ENCODE assay signal across 15 cellular contexts in genomic region chr21:37455504-37455911, GRCh38.
DNase-seq lines count a peak whose midpoint lies in the region; ATAC-seq, FAIRE-seq and TF ChIP-seq lines count a peak whose summit lies in the region.
"Had no signal": no experiment of that assay in that cellular context is flagged by ENCODE, and none has a peak within 500 bp of the region (broad histone marks: within the 10 kb centered on the region; RNA-seq: fewer than 3 reads in every experiment).

No MANE protein-coding gene starts in this region.

- H3K79me2 ChIP-seq in GM23338 (replicated peaks; ENCODE audit: insufficient read depth) (peaks cover 98% of the 10 kb centered on the region), astrocyte (ENCODE audit: insufficient read depth, low read length) (peaks cover 91% of the 10 kb centered on the region)

- H3K9me2 ChIP-seq in GM23338 (ENCODE audit: insufficient read depth): no peaks in the 10 kb centered on the region
- H3K9me2 ChIP-seq: SK-N-SH had no signal

- POLR2A ChIA-PET in naive thymus-derived CD4-positive, alpha-beta T cell (lab: Charles Lee): interaction anchor here (0.7 kb wide), 2 partner anchors 49 to 90 kb away, joined by 3 read pairs; no protein-coding TSS in a partner anchor

- peaks cover 26 to 91% (median 65%) of the 10 kb centered on the region in 4 donors for H3K4me1 Mint-ChIP-seq in CD4-positive, CD25-positive, alpha-beta regulatory T cell
- H3K4me1 Mint-ChIP-seq in GM23338 (peaks cover 81% of the 10 kb centered on the region), astrocyte (ENCODE audit: low read depth, unreplicated experiment) (peaks cover 69% of the 10 kb centered on the region)
- H3K4me1 Mint-ChIP-seq in naive thymus-derived CD4-positive, alpha-beta T cell: peaks cover 65 to 97% (median 92%) of the 10 kb centered on the region in 7 donors

- peaks cover 36% of the 10 kb centered on the region for H4K20me1 ChIP-seq in GM23338 (replicated peaks; ENCODE audit: insufficient read depth)
- H4K20me1 ChIP-seq in astrocyte (ENCODE audit: insufficient read depth, low read length): peaks cover 89% of the 10 kb centered on the region

- no peak for FAIRE-seq in astrocyte (lab: Jason Lieb, UNC)

- H2AFZ ChIP-seq in GM23338 (no peak overlapping the region), astrocyte (ENCODE audit: low read depth, low read length) (no peak overlapping the region)

- 58% methylated on average over 7 of the region's 7 CpGs for WGBS in esophagus muscularis mucosa

- no peaks in the 10 kb centered on the region for H3F3A ChIP-seq in GM23338 (replicated peaks; ENCODE audit: low read depth)

- TF ChIP-seq CTCF in GM23338 (conservative IDR thresholded peaks at IDR 0.05; ENCODE audit: low read depth in 2 of 2): no peak
- no peak for TF ChIP-seq CTCF in astrocyte (IDR thresholded peaks at IDR 0.05; ENCODE audit: insufficient read depth, low read depth, low read length)
- no peak for TF ChIP-seq CTCF in esophagus muscularis mucosa (IDR thresholded peaks at IDR 0.05)

- H3K27me3 ChIP-seq in CD4-positive, CD25-positive, alpha-beta regulatory T cell (ENCODE audit: control insufficient read depth, insufficient read depth, low read length): no peaks in the 10 kb centered on the region
- no peaks in the 10 kb centered on the region for H3K27me3 ChIP-seq in GM23338 (ENCODE audit: insufficient read depth)
- no peaks in the 10 kb centered on the region for H3K27me3 ChIP-seq in astrocyte (ENCODE audit: insufficient read depth, low read length)
- H3K27me3 ChIP-seq in naive thymus-derived CD4-positive, alpha-beta T cell (ENCODE audit: control insufficient read depth in 2 of 2, insufficient read depth in 2 of 2, low read length in 2 of 2): no peaks in the 10 kb centered on the region
- H3K27me3 ChIP-seq in esophagus muscularis mucosa: no peaks in the 10 kb centered on the region

- no peaks in the 10 kb centered on the region for H3K9me3 ChIP-seq in CD4-positive, CD25-positive, alpha-beta regulatory T cell (ENCODE audit: control insufficient read depth in 2 of 2, low read length in 2 of 2)
- H3K9me3 ChIP-seq in astrocyte (ENCODE audit: insufficient read depth, low read depth, low read length) (no peaks in the 10 kb centered on the region), esophagus muscularis mucosa (no peaks in the 10 kb centered on the region)
- H3K9me3 ChIP-seq in naive thymus-derived CD4-positive, alpha-beta T cell (ENCODE audit: control insufficient read depth in 2 of 3, low read length in 3 of 3): no peaks in the 10 kb centered on the region
- H3K9me3 ChIP-seq: SK-N-SH had no signal

- H3K36me3 Mint-ChIP-seq in CD4-positive, CD25-positive, alpha-beta regulatory T cell: peaks cover 9% of the 10 kb centered on the region
- H3K36me3 Mint-ChIP-seq in GM23338 (ENCODE audit: low read depth) (peaks cover 5% of the 10 kb centered on the region; the same call in 1 of the 3 replicates), astrocyte (ENCODE audit: low read depth, unreplicated experiment) (peaks cover 1% of the 10 kb centered on the region)
- H3K36me3 Mint-ChIP-seq in naive thymus-derived CD4-positive, alpha-beta T cell: peaks cover 0 to 21% (median 6%) of the 10 kb centered on the region in 5 donors

- ATAC-seq in CD4-positive, CD25-positive, alpha-beta regulatory T cell (ENCODE audit: low read depth in 2 of 2): no peak
- no peak for ATAC-seq in GM23338
- no peak for ATAC-seq in naive thymus-derived CD4-positive, alpha-beta T cell
- no peak for ATAC-seq in GM18517 (IDR thresholded peaks at IDR 0.05; ENCODE audit: unreplicated experiment)
- no peak for ATAC-seq in GM19351 (IDR thresholded peaks at IDR 0.05; ENCODE audit: unreplicated experiment)
- ATAC-seq: activated CD8-positive, alpha-beta memory T cell treated with anti-CD3 and anti-CD28 coated beads, Interleukin-2, amount 10 ng/mL, durations not matched to agents 7 days and 5 days had no signal

- TF ChIP-seq POLR2A in esophagus muscularis mucosa (IDR thresholded peaks at IDR 0.05; ENCODE audit: low read depth): no peak

- no peaks in the 10 kb centered on the region for H3K9me3 Mint-ChIP-seq in CD4-positive, CD25-positive, alpha-beta regulatory T cell
- no peaks in the 10 kb centered on the region for H3K9me3 Mint-ChIP-seq in GM23338
- H3K9me3 Mint-ChIP-seq in astrocyte (ENCODE audit: unreplicated experiment): no peaks in the 10 kb centered on the region
- peaks cover 0 to 3% (median 0%) of the 10 kb centered on the region in 11 donors for H3K9me3 Mint-ChIP-seq in naive thymus-derived CD4-positive, alpha-beta T cell

- no peaks in the 10 kb centered on the region for H3K27me3 Mint-ChIP-seq in CD4-positive, CD25-positive, alpha-beta regulatory T cell
- H3K27me3 Mint-ChIP-seq in GM23338 (ENCODE audit: insufficient read depth, low read depth, poor library complexity) (peaks cover 10% of the 10 kb centered on the region), astrocyte (ENCODE audit: low read depth, unreplicated experiment) (no peaks in the 10 kb centered on the region)
- no peaks in the 10 kb centered on the region for H3K27me3 Mint-ChIP-seq in naive thymus-derived CD4-positive, alpha-beta T cell
- H3K27me3 Mint-ChIP-seq: activated CD8-positive, alpha-beta memory T cell treated with anti-CD3 and anti-CD28 coated beads, Interleukin-2, amount 10 ng/mL, durations not matched to agents 7 days and 5 days had no signal

- peak in 1 of 3 donors; percentile 43 for DNase-seq in CD4-positive, CD25-positive, alpha-beta regulatory T cell
- DNase-seq in GM23338 (ENCODE audit: low spot score) (no peak), astrocyte (ENCODE audit: low read depth) (no peak), esophagus muscularis mucosa (ENCODE audit: extremely low spot score) (no peak), NCI-H1436 treated with DMSO at 0.1 percent for 48 hours (lab: John Stamatoyannopoulos, UW) (no peak)
- no peak for DNase-seq in naive thymus-derived CD4-positive, alpha-beta T cell
- DNase-seq: activated CD8-positive, alpha-beta memory T cell treated with anti-CD3 and anti-CD28 coated beads, Interleukin-2, amount 10 ng/mL, durations not matched to agents 7 days and 5 days; central memory CD4-positive, alpha-beta T cell; EL; midbrain; NCI-H524; stimulated activated CD4-positive, alpha-beta T cell treated with anti-CD3 and anti-CD28 coated beads, Interleukin-12 subunit alpha, Interleukin-12 subunit beta, amount 100 ng/mL, for 4 hours had no signal

- H3K4me3 Mint-ChIP-seq in CD4-positive, CD25-positive, alpha-beta regulatory T cell: peak overlapping the region in 3 of 4 donors; percentile 61 to 70 (median 68)
- H3K4me3 Mint-ChIP-seq in GM23338: no peak overlapping the region; the same call in 2 of the 3 replicates
- H3K4me3 Mint-ChIP-seq in astrocyte (ENCODE audit: unreplicated experiment): peak overlapping the region; percentile 10
- peak overlapping the region in 9 of 10 donors; percentile 9 to 72 (median 53) for H3K4me3 Mint-ChIP-seq in naive thymus-derived CD4-positive, alpha-beta T cell
- H3K4me3 Mint-ChIP-seq: activated CD8-positive, alpha-beta memory T cell treated with anti-CD3 and anti-CD28 coated beads, Interleukin-2, amount 10 ng/mL, durations not matched to agents 7 days and 5 days had no signal

- peak overlapping the region; percentile 28 for H3K27ac ChIP-seq in CD4-positive, CD25-positive, alpha-beta regulatory T cell (ENCODE audit: insufficient read depth, low read length, poor library complexity, severe bottlenecking)
- H3K27ac ChIP-seq in GM23338 (ENCODE audit: low read depth): no peak overlapping the region
- H3K27ac ChIP-seq in astrocyte (ENCODE audit: low read depth, low read length): no peak overlapping the region
- peak overlapping the region; percentile 2 for H3K27ac ChIP-seq in naive thymus-derived CD4-positive, alpha-beta T cell (ENCODE audit: low read depth, low read length)
- H3K27ac ChIP-seq in esophagus muscularis mucosa (replicated peaks in 1 of 4): peak overlapping the region in 1 of 4 donors; percentile 10

- CTCF ChIA-PET in naive thymus-derived CD4-positive, alpha-beta T cell (lab: Charles Lee): interaction anchor here (0.7 kb wide), 1 partner anchor 20 kb away, joined by 3 read pairs; no protein-coding TSS in a partner anchor

- H3K36me3 ChIP-seq in CD4-positive, CD25-positive, alpha-beta regulatory T cell (ENCODE audit: control insufficient read depth, insufficient read depth, low read length): no peaks in the 10 kb centered on the region
- H3K36me3 ChIP-seq in GM23338 (ENCODE audit: insufficient read depth) (no peaks in the 10 kb centered on the region), astrocyte (ENCODE audit: insufficient read depth, low read length) (no peaks in the 10 kb centered on the region), esophagus muscularis mucosa (no peaks in the 10 kb centered on the region)
- H3K36me3 ChIP-seq in naive thymus-derived CD4-positive, alpha-beta T cell (ENCODE audit: control insufficient read depth in 2 of 3, insufficient read depth in 3 of 3, low read length in 3 of 3): peaks cover 0 to 7% (median 0%) of the 10 kb centered on the region in 3 experiments

- TF ChIP-seq EP300 in esophagus muscularis mucosa (IDR thresholded peaks at IDR 0.05): no peak

- H3K9ac ChIP-seq in astrocyte (ENCODE audit: low read length): no peak overlapping the region
- H3K9ac ChIP-seq: SK-N-SH had no signal

- H3K4me2 ChIP-seq in GM23338 (no peak overlapping the region), astrocyte (ENCODE audit: low read length) (peak overlapping the region; percentile 30)
- H3K4me2 ChIP-seq: SK-N-SH had no signal

- peak overlapping the region; percentile 33 for H3K4me3 ChIP-seq in CD4-positive, CD25-positive, alpha-beta regulatory T cell (ENCODE audit: low read depth, low read length)
- H3K4me3 ChIP-seq in GM23338 (no peak overlapping the region), astrocyte (ENCODE audit: insufficient read depth, low read depth, low read length) (no peak overlapping the region), esophagus muscularis mucosa (no peak overlapping the region)
- no peak overlapping the region for H3K4me3 ChIP-seq in naive thymus-derived CD4-positive, alpha-beta T cell (ENCODE audit: low read length)

- peaks cover 61% of the 10 kb centered on the region for H3K4me1 ChIP-seq in CD4-positive, CD25-positive, alpha-beta regulatory T cell (ENCODE audit: control insufficient read depth, insufficient read depth, low read length, poor library complexity, severe bottlenecking)
- H3K4me1 ChIP-seq in GM23338 (ENCODE audit: insufficient read depth) (peaks cover 68% of the 10 kb centered on the region), astrocyte (ENCODE audit: insufficient read depth, low read length) (peaks cover 52% of the 10 kb centered on the region), esophagus muscularis mucosa (peaks cover 93 to 98% (median 96%) of the 10 kb centered on the region in 4 donors)
- peaks cover 32 to 35% of the 10 kb centered on the region in 2 donors for H3K4me1 ChIP-seq in naive thymus-derived CD4-positive, alpha-beta T cell (ENCODE audit: control insufficient read depth in 2 of 2, insufficient read depth in 2 of 2, low read length in 2 of 2)

- H3K27ac Mint-ChIP-seq in CD4-positive, CD25-positive, alpha-beta regulatory T cell: peak overlapping the region; percentile 15 to 92 (median 18)
- H3K27ac Mint-ChIP-seq in GM23338 (peak overlapping the region; percentile 90), astrocyte (ENCODE audit: unreplicated experiment) (peak overlapping the region; percentile 79)
- H3K27ac Mint-ChIP-seq in naive thymus-derived CD4-positive, alpha-beta T cell: peak overlapping the region in 8 of 9 donors; percentile 1 to 82 (median 56)
- H3K27ac Mint-ChIP-seq: activated CD8-positive, alpha-beta memory T cell treated with anti-CD3 and anti-CD28 coated beads, Interleukin-2, amount 10 ng/mL, durations not matched to agents 7 days and 5 days had no signal

- intact Hi-C loops in naive thymus-derived CD4-positive, alpha-beta T cell (cut with micrococcal nuclease): loop anchor here in 1 of 2 donors (2.0 kb wide), 1 partner anchor 21 kb away; no protein-coding TSS in a partner anchor
- intact Hi-C loops in esophagus muscularis mucosa (cut with DNase I): loop anchor here (5.0 kb wide), 1 partner anchor 88 kb away; the partner anchor contains the start of gene DYRK1A

Comparison
In these comparisons a context has a peak if more than half of its experiments do, and no peak if none do; other contexts are left out.
1. H3K27ac ChIP-seq: peak in CD4-positive, CD25-positive, alpha-beta regulatory T cell (single experiment) and naive thymus-derived CD4-positive, alpha-beta T cell (single experiment); none in GM23338 (single experiment) and astrocyte (single experiment).
2. H3K27ac Mint-ChIP-seq: peak in every context shown above with its lines; median percentile 90 in GM23338; 79 in astrocyte; 56 in naive thymus-derived CD4-positive, alpha-beta T cell; 18 in CD4-positive, CD25-positive, alpha-beta regulatory T cell.